ENCODE assay signal across 16 cellular contexts in genomic region chr1:30730351-30731108, GRCh38. TPM values are rescaled to one million over a fixed set of nuclear protein-coding genes. Genes with fewer than 3 reads are reported as not detected.
A peak's percentile ranks its signal among the peaks of the same experiment; 100 is the strongest.
DNase-seq lines count a peak whose midpoint lies in the region; ATAC-seq, FAIRE-seq and TF ChIP-seq lines count a peak whose summit lies in the region.
"Had no signal": no experiment of that assay in that cellular context is flagged by ENCODE, and none has a peak within 500 bp of the region (broad histone marks: within the 10 kb centered on the region; RNA-seq: fewer than 3 reads in every experiment).

No MANE protein-coding gene starts in this region.

- H3K36me3 ChIP-seq in tibial nerve = peaks cover 0 to 3% (median 0%) of the 10 kb centered on the region in 3 donors

- no peak overlapping the region for H3K4me3 ChIP-seq in tibial nerve

- TF ChIP-seq CTCF in tibial nerve (IDR thresholded peaks at IDR 0.05) = no peak
- no peak for TF ChIP-seq CTCF in omental fat pad (IDR thresholded peaks at IDR 0.05)

- peaks cover 4% of the 10 kb centered on the region for H3K36me3 Mint-ChIP-seq in activated naive CD8-positive, alpha-beta T cell
- H3K36me3 Mint-ChIP-seq in activated naive CD8-positive, alpha-beta T cell treated with anti-CD3 and anti-CD28 coated beads for 36 hours = peaks cover 11% of the 10 kb centered on the region
- H3K36me3 Mint-ChIP-seq: brain had no signal

- peak overlapping the region; percentile 77 for H3K27ac Mint-ChIP-seq in activated naive CD8-positive, alpha-beta T cell
- H3K27ac Mint-ChIP-seq in activated naive CD8-positive, alpha-beta T cell treated with anti-CD3 and anti-CD28 coated beads for 36 hours = no peak overlapping the region

- no peak for FAIRE-seq in RCC 7860 (lab: Jason Lieb, UNC)

- no peak for TF ChIP-seq EP300 in tibial nerve (IDR thresholded peaks at IDR 0.05)

- H3K4me3 Mint-ChIP-seq in activated naive CD8-positive, alpha-beta T cell = no peak overlapping the region
- no peak overlapping the region for H3K4me3 Mint-ChIP-seq in activated naive CD8-positive, alpha-beta T cell treated with anti-CD3 and anti-CD28 coated beads for 36 hours
- H3K4me3 Mint-ChIP-seq: activated T-cell treated with anti-CD3 and anti-CD28 coated beads, Interleukin-2, amount 50 U/mL, for 4 hours; brain had no signal

- peak overlapping the region; percentile 24 for H3K27ac ChIP-seq in layer of hippocampus (ENCODE audit: low read depth, low read length)
- peak overlapping the region in 3 of 4 donors; percentile 34 to 78 (median 67) for H3K27ac ChIP-seq in tibial nerve
- H3K27ac ChIP-seq: VCaP had no signal

- 42 to 50% methylated on average over 20 to 23 of the region's 23 CpGs for WGBS in tibial nerve, 2 donors

- H3K27me3 ChIP-seq in layer of hippocampus (ENCODE audit: control insufficient read depth, insufficient read depth, low read length) (no peaks in the 10 kb centered on the region), tibial nerve (no peaks in the 10 kb centered on the region)

- H3K27me3 Mint-ChIP-seq in activated naive CD8-positive, alpha-beta T cell = no peaks in the 10 kb centered on the region
- peaks cover 3% of the 10 kb centered on the region for H3K27me3 Mint-ChIP-seq in activated naive CD8-positive, alpha-beta T cell treated with anti-CD3 and anti-CD28 coated beads for 36 hours

- no peak for TF ChIP-seq POLR2A in tibial nerve (IDR thresholded peaks at IDR 0.05)

- H3K4me1 Mint-ChIP-seq in activated naive CD8-positive, alpha-beta T cell (ENCODE audit: low read depth) = peaks cover 17% of the 10 kb centered on the region
- H3K4me1 Mint-ChIP-seq in activated naive CD8-positive, alpha-beta T cell treated with anti-CD3 and anti-CD28 coated beads for 36 hours = peaks cover 24% of the 10 kb centered on the region

- no peaks in the 10 kb centered on the region for H3K9me3 ChIP-seq in tibial nerve

- peaks cover 0 to 22% (median 17%) of the 10 kb centered on the region in 4 donors for H3K4me1 ChIP-seq in tibial nerve

- no peaks in the 10 kb centered on the region for H3K9me3 Mint-ChIP-seq in activated naive CD8-positive, alpha-beta T cell (ENCODE audit: low read depth)
- H3K9me3 Mint-ChIP-seq in activated naive CD8-positive, alpha-beta T cell treated with anti-CD3 and anti-CD28 coated beads for 36 hours = peaks cover 2% of the 10 kb centered on the region
- H3K9me3 Mint-ChIP-seq: activated T-cell treated with anti-CD3 and anti-CD28 coated beads, Interleukin-2, amount 50 U/mL, for 4 hours; brain had no signal

- ATAC-seq in HG02973 (IDR thresholded peaks at IDR 0.05; ENCODE audit: unreplicated experiment) = no peak
- ATAC-seq in GM19455 (IDR thresholded peaks at IDR 0.05; ENCODE audit: unreplicated experiment) = no peak
- ATAC-seq in omental fat pad (ENCODE audit: low FRiP score) = no peak
- ATAC-seq: left cardiac atrium had no signal

- DNase-seq in activated naive CD8-positive, alpha-beta T cell treated with anti-CD3 and anti-CD28 coated beads for 36 hours = no peak
- DNase-seq in RCC 7860 (ENCODE audit: low spot score) (peak; percentile 57), tibial nerve (ENCODE audit: low spot score in 2 of 2) (no peak), omental fat pad (ENCODE audit: low spot score) (no peak)
- DNase-seq: activated T-cell treated with anti-CD3 and anti-CD28 coated beads, Interleukin-2, amount 50 U/mL, for 4 hours; DMS79 treated with DMSO at 0.1 percent for 48 hours; left cardiac atrium; NCI-H1092; NCI-H446; stimulated activated CD4-positive, alpha-beta T cell treated with anti-CD3 and anti-CD28 coated beads, Interleukin-15, amount 100 ng/mL, for 24 hours had no signal

RNA-seq across cellular contexts. Expression of gene MATN1, which starts 7.1 kb away (rescaled TPM):
- 1 to 10 TPM; 1.1 to 1.5 TPM for total RNA-seq in activated naive CD8-positive, alpha-beta T cell treated with anti-CD3 and anti-CD28 coated beads for 36 hours
- total RNA-seq in tibial nerve (not detected), omental fat pad (under 1 TPM in 2 of 4 donors, not detected in 2; 0.28 to 0.84 TPM)
- total RNA-seq: left cardiac atrium had no signal

RNA-seq across cellular contexts. Expression of gene LAPTM5, which starts 27.0 kb away (rescaled TPM):
- total RNA-seq in activated naive CD8-positive, alpha-beta T cell treated with anti-CD3 and anti-CD28 coated beads for 36 hours = 100 to 1,000 TPM; 232 to 233 TPM
- total RNA-seq in tibial nerve (10 to 100 TPM; 21.1 to 67.8 (median 43.1) TPM), omental fat pad (100 to 1,000 TPM in 3 of 4 donors, 10 to 100 TPM in 1; 87.4 to 327 (median 154) TPM)
